23 cellular contexts compared by ENCODE assay signal in the genomic region with DNA sequence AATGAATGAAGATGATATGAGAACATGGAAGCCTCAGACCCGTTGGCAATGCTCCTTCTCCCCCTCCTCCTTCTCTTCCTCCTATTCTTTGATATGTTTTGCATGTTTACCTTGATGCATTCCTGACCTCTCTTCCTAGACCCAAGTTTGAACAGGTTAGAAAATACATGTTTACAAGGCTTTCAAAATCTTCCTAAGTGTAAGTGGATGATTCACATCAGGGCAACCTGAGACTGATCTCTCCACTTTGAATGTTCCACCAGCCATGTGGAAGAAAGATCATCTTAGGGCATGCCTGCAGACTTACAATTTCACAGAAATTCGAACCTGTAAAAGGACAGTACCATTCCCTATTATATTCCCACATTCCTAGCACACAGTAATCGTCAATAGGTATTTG. TPM values are rescaled to one million over a fixed set of nuclear protein-coding genes. Genes with fewer than 3 reads are reported as not detected.
DNase-seq lines count a peak whose midpoint lies in the region; ATAC-seq, FAIRE-seq and TF ChIP-seq lines count a peak whose summit lies in the region.
"Had no signal": no experiment of that assay in that cellular context is flagged by ENCODE, and none has a peak within 500 bp of the region (broad histone marks: within the 10 kb centered on the region; RNA-seq: fewer than 3 reads in every experiment).

No MANE protein-coding gene starts in this region.

- H3K27me3 Mint-ChIP-seq in activated T-cell treated with anti-CD3 and anti-CD28 coated beads, Interleukin-2, amount 50 U/mL, for 72 hours (ENCODE audit: low read depth), result no peaks in the 10 kb centered on the region
- H3K27me3 Mint-ChIP-seq in CD8-positive, alpha-beta T cell (ENCODE audit: low read depth), result no peaks in the 10 kb centered on the region
- H3K27me3 Mint-ChIP-seq in naive thymus-derived CD4-positive, alpha-beta T cell, result peaks cover 0 to 5% (median 0%) of the 10 kb centered on the region in 5 donors
- peaks cover 9 to 12% of the 10 kb centered on the region in 2 donors for H3K27me3 Mint-ChIP-seq in stimulated activated naive B cell treated with anti-CD40 and anti-IgM and Interleukin-4, amounts not matched to agents 10 μg/mL and 1 μg/mL and 100 μg/mL, for 72 hours

- no peak overlapping the region for H3K9ac ChIP-seq in K562 (ENCODE audit: insufficient read depth in 1 of 2, low read depth in 2 of 2, low read length in 2 of 2)

- H3K4me2 ChIP-seq in K562 (ENCODE audit: insufficient read depth, low read length), result no peak overlapping the region

- H3K27ac ChIP-seq in CD8-positive, alpha-beta T cell (ENCODE audit: low read depth, low read length), result no peak overlapping the region
- H3K27ac ChIP-seq in K562 (ENCODE audit: extremely low read depth, low read depth, low read length), result no peak overlapping the region
- H3K27ac ChIP-seq in naive thymus-derived CD4-positive, alpha-beta T cell (ENCODE audit: low read depth, low read length), result peak overlapping the region; percentile 58
- H3K27ac ChIP-seq: C4-2B had no signal

- H2AFZ ChIP-seq in K562 (ENCODE audit: low read depth, low read length), result peak overlapping the region; percentile 19; the same call in 1 of the 2 replicates

- peak overlapping the region; percentile 25 for H3K27ac Mint-ChIP-seq in activated T-cell treated with anti-CD3 and anti-CD28 coated beads, Interleukin-2, amount 50 U/mL, for 72 hours
- peak overlapping the region; percentile 46 for H3K27ac Mint-ChIP-seq in CD8-positive, alpha-beta T cell
- H3K27ac Mint-ChIP-seq in naive thymus-derived CD4-positive, alpha-beta T cell, result peak overlapping the region in 8 of 9 donors; percentile 53 to 93 (median 86)
- no peak overlapping the region for H3K27ac Mint-ChIP-seq in stimulated activated naive B cell treated with anti-CD40 and anti-IgM and Interleukin-4, amounts not matched to agents 10 μg/mL and 1 μg/mL and 100 μg/mL, for 72 hours

- no TSS peak for BruUV-seq in K562 (replicated peaks; lab: Mats Ljungman, UMichigan)

- no peak for TF ChIP-seq POLR2A in K562 (conservative IDR thresholded peaks at IDR 0.05)

- H3K9me1 ChIP-seq in K562 (ENCODE audit: control insufficient read depth, insufficient read depth, low read length), result no peaks in the 10 kb centered on the region

- in situ Hi-C loops in K562 (cut with MboI), result no loop called here

- DNase-seq in activated T-cell treated with anti-CD3 and anti-CD28 coated beads, Interleukin-2, amount 50 U/mL, for 72 hours, result no peak
- DNase-seq in activated T-cell treated with anti-CD3 and anti-CD28 coated beads for 4 hours (no peak), K562 (ENCODE audit: extremely low read depth in 1 of 4, low spot score in 3 of 4) (no peak), putamen (ENCODE audit: low spot score) (no peak)
- DNase-seq in CD8-positive, alpha-beta T cell, result no peak
- no peak for DNase-seq in naive thymus-derived CD4-positive, alpha-beta T cell
- no peak for DNase-seq in stimulated activated naive B cell treated with anti-CD40 and anti-IgM and Interleukin-4, amounts not matched to agents 10 μg/mL and 1 μg/mL and 100 μg/mL, for 72 hours
- DNase-seq: Caco-2, IMR-90, MV-4-11, NCI-H1105 treated with DMSO at 0.1 percent for 48 hours, NCI-H2029 treated with DMSO at 0.1 percent for 48 hours, NCI-H2171 treated with DMSO at 0.1 percent for 48 hours, NCI-H524 treated with DMSO at 0.1 percent for 48 hours, NCI-H82, SIG-M5 had no signal

- no peak for TF ChIP-seq RAD21 in K562 (CRISPR knock-in tag; conservative IDR thresholded peaks at IDR 0.05 in 1 of 2, IDR thresholded peaks at IDR 0.05 in 1 of 2)

- H3K36me3 ChIP-seq in CD8-positive, alpha-beta T cell (ENCODE audit: insufficient read depth, low read length), result no peaks in the 10 kb centered on the region
- no peaks in the 10 kb centered on the region for H3K36me3 ChIP-seq in K562 (ENCODE audit: control insufficient read depth, insufficient read depth, low read length)
- no peaks in the 10 kb centered on the region for H3K36me3 ChIP-seq in naive thymus-derived CD4-positive, alpha-beta T cell (ENCODE audit: control insufficient read depth in 2 of 3, insufficient read depth in 3 of 3, low read length in 3 of 3)

- peak overlapping the region in 1 of 2 donors; percentile 6 for H3K4me3 Mint-ChIP-seq in activated T-cell treated with anti-CD3 and anti-CD28 coated beads, Interleukin-2, amount 50 U/mL, for 72 hours
- no peak overlapping the region for H3K4me3 Mint-ChIP-seq in CD8-positive, alpha-beta T cell
- H3K4me3 Mint-ChIP-seq in naive thymus-derived CD4-positive, alpha-beta T cell, result peak overlapping the region in 8 of 10 donors; percentile 1 to 91 (median 41)
- H3K4me3 Mint-ChIP-seq in stimulated activated naive B cell treated with anti-CD40 and anti-IgM and Interleukin-4, amounts not matched to agents 10 μg/mL and 1 μg/mL and 100 μg/mL, for 72 hours, result no peak overlapping the region

- no peak for FAIRE-seq in K562 (lab: Jason Lieb, UNC)
- FAIRE-seq: G401.6, GM18507, H1 had no signal

- TF ChIP-seq CTCF in CD8-positive, alpha-beta T cell (IDR thresholded peaks at IDR 0.05), result no peak
- no peak for TF ChIP-seq CTCF in K562 (IDR thresholded peaks at IDR 0.05 in 2 of 3, conservative IDR thresholded peaks at IDR 0.05 in 1 of 3; ENCODE audit: insufficient read depth in 2 of 3, low read depth in 1 of 3, low read length in 3 of 3)

- H3K4me1 Mint-ChIP-seq in activated T-cell treated with anti-CD3 and anti-CD28 coated beads, Interleukin-2, amount 50 U/mL, for 72 hours (ENCODE audit: low read depth), result peaks cover 44% of the 10 kb centered on the region
- peaks cover 52% of the 10 kb centered on the region for H3K4me1 Mint-ChIP-seq in CD8-positive, alpha-beta T cell (ENCODE audit: low read depth)
- H3K4me1 Mint-ChIP-seq in naive thymus-derived CD4-positive, alpha-beta T cell, result peaks cover 26 to 68% (median 59%) of the 10 kb centered on the region in 7 donors
- no peaks in the 10 kb centered on the region for H3K4me1 Mint-ChIP-seq in stimulated activated naive B cell treated with anti-CD40 and anti-IgM and Interleukin-4, amounts not matched to agents 10 μg/mL and 1 μg/mL and 100 μg/mL, for 72 hours

- WGBS in K562 (ENCODE audit: insufficient coverage, low coverage, missing lambda C conversion rate), result 3% methylated on average over 3 of the region's 3 CpGs

- H3K4me3 ChIP-seq in CD8-positive, alpha-beta T cell (ENCODE audit: low read depth, low read length), result no peak overlapping the region
- H3K4me3 ChIP-seq in K562, result no peak overlapping the region
- H3K4me3 ChIP-seq in naive thymus-derived CD4-positive, alpha-beta T cell (ENCODE audit: low read length), result no peak overlapping the region

- peaks cover 54% of the 10 kb centered on the region for H3K4me1 ChIP-seq in CD8-positive, alpha-beta T cell (ENCODE audit: insufficient read depth, low read length)
- H3K4me1 ChIP-seq in K562 (replicated peaks in 1 of 2; ENCODE audit: control insufficient read depth in 2 of 2, insufficient read depth in 2 of 2, low read length in 2 of 2), result peaks cover 0 to 3% of the 10 kb centered on the region in 2 experiments; a peak in 4 of 5 replicates
- peaks cover 6 to 53% of the 10 kb centered on the region in 2 donors for H3K4me1 ChIP-seq in naive thymus-derived CD4-positive, alpha-beta T cell (ENCODE audit: control insufficient read depth in 2 of 2, insufficient read depth in 2 of 2, low read length in 2 of 2)

- no peaks in the 10 kb centered on the region for H3K9me3 Mint-ChIP-seq in activated T-cell treated with anti-CD3 and anti-CD28 coated beads, Interleukin-2, amount 50 U/mL, for 72 hours
- no peaks in the 10 kb centered on the region for H3K9me3 Mint-ChIP-seq in CD8-positive, alpha-beta T cell
- H3K9me3 Mint-ChIP-seq in naive thymus-derived CD4-positive, alpha-beta T cell, result peaks cover 0 to 2% (median 0%) of the 10 kb centered on the region in 11 donors
- no peaks in the 10 kb centered on the region for H3K9me3 Mint-ChIP-seq in stimulated activated naive B cell treated with anti-CD40 and anti-IgM and Interleukin-4, amounts not matched to agents 10 μg/mL and 1 μg/mL and 100 μg/mL, for 72 hours

- no peaks in the 10 kb centered on the region for H3K9me3 ChIP-seq in CD8-positive, alpha-beta T cell (ENCODE audit: low read length)
- no peaks in the 10 kb centered on the region for H3K9me3 ChIP-seq in K562 (replicated peaks; ENCODE audit: control insufficient read depth, insufficient read depth, low read depth, low read length)
- H3K9me3 ChIP-seq in naive thymus-derived CD4-positive, alpha-beta T cell (ENCODE audit: control insufficient read depth in 2 of 3, low read length in 3 of 3), result no peaks in the 10 kb centered on the region
- H3K9me3 ChIP-seq: Caco-2 had no signal

- intact Hi-C loops in CD8-positive, alpha-beta T cell (cut with DNase I, micrococcal nuclease), result loop anchor here (5.0 kb wide), 2 partner anchors 33 to 173 kb away; a partner anchor contains a TSS
- intact Hi-C loops in K562 (cut with micrococcal nuclease), result loop anchor here (5.0 kb wide), 1 partner anchor 173 kb away; a partner anchor contains a TSS
- intact Hi-C loops in naive thymus-derived CD4-positive, alpha-beta T cell (cut with micrococcal nuclease), result loop anchor here (5.0 kb wide), 4 partner anchors 33 to 428 kb away; a partner anchor contains a TSS

- H3K36me3 Mint-ChIP-seq in activated T-cell treated with anti-CD3 and anti-CD28 coated beads, Interleukin-2, amount 50 U/mL, for 72 hours (ENCODE audit: insufficient read depth in 2 of 2), result no peaks in the 10 kb centered on the region
- no peaks in the 10 kb centered on the region for H3K36me3 Mint-ChIP-seq in CD8-positive, alpha-beta T cell
- H3K36me3 Mint-ChIP-seq in naive thymus-derived CD4-positive, alpha-beta T cell, result no peaks in the 10 kb centered on the region
- H3K36me3 Mint-ChIP-seq in stimulated activated naive B cell treated with anti-CD40 and anti-IgM and Interleukin-4, amounts not matched to agents 10 μg/mL and 1 μg/mL and 100 μg/mL, for 72 hours, result no peaks in the 10 kb centered on the region

- POLR2A ChIA-PET in CD8-positive, alpha-beta T cell (lab: Charles Lee), result interaction anchor here (1.1 to 5.8 kb wide), 2 partner anchors 19 to 27 kb away, joined by 5 to 75 read pairs; a partner anchor contains a TSS
- POLR2A ChIA-PET in K562 (lab: Yijun Ruan, JAX), result no interaction called here
- POLR2A ChIA-PET in naive thymus-derived CD4-positive, alpha-beta T cell (lab: Charles Lee), result interaction anchor here (0.6 to 6.9 kb wide), 6 partner anchors 14 to 192 kb away, joined by 4 to 242 read pairs (median 36); a partner anchor contains a TSS

- H4K20me1 ChIP-seq in K562 (replicated peaks; ENCODE audit: control insufficient read depth, insufficient read depth, low read length), result no peaks in the 10 kb centered on the region

- no peak for TF ChIP-seq EP300 in K562 (IDR thresholded peaks at IDR 0.05; ENCODE audit: low read length)

- no peaks in the 10 kb centered on the region for H3K27me3 ChIP-seq in CD8-positive, alpha-beta T cell (ENCODE audit: insufficient read depth, low read length)
- H3K27me3 ChIP-seq in K562 (ENCODE audit: control insufficient read depth in 2 of 2, insufficient read depth in 2 of 2, low read length in 2 of 2), result no peaks in the 10 kb centered on the region
- H3K27me3 ChIP-seq in naive thymus-derived CD4-positive, alpha-beta T cell (ENCODE audit: control insufficient read depth in 2 of 2, insufficient read depth in 2 of 2, low read length in 2 of 2), result no peaks in the 10 kb centered on the region

- no peak for ATAC-seq in activated T-cell treated with anti-CD3 and anti-CD28 coated beads, Interleukin-2, amount 50 U/mL, for 72 hours (replicated peaks in 1 of 2)
- ATAC-seq in CD8-positive, alpha-beta T cell, result no peak
- ATAC-seq in K562 (no peak), GM18870 (IDR thresholded peaks at IDR 0.05; ENCODE audit: unreplicated experiment) (no peak)
- ATAC-seq in naive thymus-derived CD4-positive, alpha-beta T cell, result no peak
- ATAC-seq in stimulated activated naive B cell treated with anti-CD40 and anti-IgM and Interleukin-4, amounts not matched to agents 10 μg/mL and 1 μg/mL and 100 μg/mL, for 72 hours (replicated peaks), result no peak
- ATAC-seq: HCT116, Panc1 had no signal

- CTCF ChIA-PET in CD8-positive, alpha-beta T cell (lab: Charles Lee), result interaction anchor here (0.7 to 9.1 kb wide), 3 partner anchors 65 to 192 kb away, joined by 3 to 138 read pairs (median 3); no protein-coding TSS in a partner anchor
- CTCF ChIA-PET in K562 (lab: Yijun Ruan, JAX; ENCODE audit: low intra/inter-chr PET ratio), result no interaction called here
- CTCF ChIA-PET in naive thymus-derived CD4-positive, alpha-beta T cell (lab: Charles Lee), result interaction anchor here (1.1 to 8.1 kb wide), 2 partner anchors 60 to 66 kb away, joined by 5 to 68 read pairs; no protein-coding TSS in a partner anchor

- no peaks in the 10 kb centered on the region for H3K79me2 ChIP-seq in K562 (ENCODE audit: control insufficient read depth, insufficient read depth, low read length)

RNA-seq across cellular contexts. Expression of a gene that starts 18.0 kb away (rescaled TPM):
- 1,000 to 10,000 TPM; 1,381 to 1,488 TPM for total RNA-seq in activated T-cell treated with anti-CD3 and anti-CD28 coated beads, Interleukin-2, amount 50 U/mL, for 72 hours
- 100 to 1,000 TPM; 492 to 577 TPM for total RNA-seq in CD8-positive, alpha-beta T cell
- total RNA-seq in K562 (2011; cell fraction: chromatin; rRNA removed; ENCODE audit: low replicate concordance), result 74.2 and 159 TPM in 2 replicates
- 72.0 and 82.6 TPM in 2 replicates for total RNA-seq in K562 (2011; cell fraction: nucleolus; rRNA removed)
- total RNA-seq in K562 (2011; cell fraction: nucleoplasm; rRNA removed), result 129 and 165 TPM in 2 replicates
- total RNA-seq in K562 (2014; rRNA removed) (710 and 743 TPM in 2 replicates), K562 (2014; rRNA removed; fragmentation: Illumina TruSeq; extraction: Trizol) (1,339 and 1,452 TPM in 2 replicates), K562 (2015; rRNA removed; fragmentation: Illumina TruSeq; extraction: Trizol) (871 and 888 TPM in 2 replicates), K562 (2021) (919 and 939 TPM in 2 replicates)
- polyA plus RNA-seq in K562 (2011; rRNA removed) (993 and 1,477 TPM in 2 replicates), K562 (2014; fragmentation: Illumina TruSeq; extraction: Trizol) (968 and 1,051 TPM in 2 replicates), K562 (2014; fragmentation: Nextera tagmentation; extraction: Ambion mirVana) (1,000 to 10,000 TPM; 2,666 to 2,680 TPM), K562 (2014; rRNA removed) (875 and 947 TPM in 2 replicates)
- 303 and 725 TPM in 2 replicates for polyA plus RNA-seq in K562 (2011; cell fraction: cytosol; rRNA removed)
- polyA plus RNA-seq in K562 (2011; cell fraction: nucleus; rRNA removed), result 114 and 246 TPM in 2 replicates
- 674 and 1,073 TPM in 2 replicates for polyA plus RNA-seq in K562 (2012)
- 1,250 and 1,470 TPM in 2 replicates for polyA minus RNA-seq in K562 (2011; rRNA and poly(A)+ RNA removed)
- 267 and 360 TPM in 2 replicates for polyA minus RNA-seq in K562 (2011; cell fraction: cytosol; rRNA and poly(A)+ RNA removed)
- polyA minus RNA-seq in K562 (2011; cell fraction: nucleus; rRNA and poly(A)+ RNA removed), result 66.6 and 146 TPM in 2 replicates
- total RNA-seq in naive thymus-derived CD4-positive, alpha-beta T cell, result 1,000 to 10,000 TPM in 3 of 5 experiments, 100 to 1,000 TPM in 2; 630 to 1,306 (median 1,079) TPM
- 1,000 to 10,000 TPM; 2,617 to 2,849 TPM for polyA plus RNA-seq in naive thymus-derived CD4-positive, alpha-beta T cell

Comparison
In these comparisons a context has a peak if more than half of its experiments do, and no peak if none do; other contexts are left out.
1. H3K4me3 Mint-ChIP-seq: peak in naive thymus-derived CD4-positive, alpha-beta T cell (8 of 10); none in CD8-positive, alpha-beta T cell (single experiment) and stimulated activated naive B cell treated with anti-CD40 and anti-IgM and Interleukin-4, amounts not matched to agents 10 μg/mL and 1 μg/mL and 100 μg/mL, for 72 hours (0 of 2).